Comparison of ENCODE assay signal across 25 cellular contexts in genomic region chr7:106523482-106523881, GRCh38.
"Had no signal": no experiment of that assay in that cellular context is flagged by ENCODE, and none has a peak within 500 bp of the region (broad histone marks: within the 10 kb centered on the region; RNA-seq: fewer than 3 reads in every experiment).

No MANE protein-coding gene starts in this region.

- H3K9me3 Mint-ChIP-seq: activated B cell treated with CpG ODN at 0.5 μM for 24 hours; activated CD8-positive, alpha-beta T cell treated with anti-CD3 and anti-CD28 coated beads for 36 hours; activated naive CD8-positive, alpha-beta T cell treated with anti-CD3 and anti-CD28 coated beads, Interleukin-2, amount 10 ng/mL, durations not matched to agents 7 days and 5 days; activated T-cell treated with anti-CD3 and anti-CD28 coated beads, Interleukin-2, amount 50 U/mL, for 72 hours had no signal

- H3K4me3 Mint-ChIP-seq: activated B cell treated with CpG ODN at 0.5 μM for 24 hours; activated CD8-positive, alpha-beta T cell treated with anti-CD3 and anti-CD28 coated beads for 36 hours; activated naive CD8-positive, alpha-beta T cell treated with anti-CD3 and anti-CD28 coated beads, Interleukin-2, amount 10 ng/mL, durations not matched to agents 7 days and 5 days; activated T-cell treated with anti-CD3 and anti-CD28 coated beads, Interleukin-2, amount 50 U/mL, for 72 hours had no signal

- H3K4me3 ChIP-seq: adrenal gland, SJCRH30 had no signal

- H3K36me3 ChIP-seq: adrenal gland, SJCRH30 had no signal

- H3K36me3 Mint-ChIP-seq: activated naive CD8-positive, alpha-beta T cell treated with anti-CD3 and anti-CD28 coated beads, Interleukin-2, amount 10 ng/mL, durations not matched to agents 7 days and 5 days had no signal

- H3K4me1 ChIP-seq: adrenal gland, SJCRH30 had no signal

- H3K9ac ChIP-seq: SK-N-SH had no signal

- H3K4me1 Mint-ChIP-seq: activated B cell treated with CpG ODN at 0.5 μM for 24 hours had no signal

- DNase-seq: activated B cell treated with CpG ODN at 0.5 μM for 24 hours; activated CD4-positive, alpha-beta T cell treated with anti-CD3 and anti-CD28 coated beads, Interleukin-2, amount 50 U/mL, for 1 hour; activated CD8-positive, alpha-beta memory T cell treated with anti-CD3 and anti-CD28 coated beads, Interleukin-2, amount 50 U/mL, for 4 hours; activated CD8-positive, alpha-beta T cell treated with anti-CD3 and anti-CD28 coated beads for 36 hours; activated naive CD4-positive, alpha-beta T cell treated with anti-CD3 and anti-CD28 coated beads, Interleukin-2, amount 50 U/mL, for 16 hours; activated naive CD8-positive, alpha-beta T cell treated with anti-CD3 and anti-CD28 coated beads, Interleukin-2, amount 10 ng/mL, durations not matched to agents 7 days and 5 days; activated T-cell treated with anti-CD3 and anti-CD28 coated beads, Interleukin-2, amount 50 U/mL, for 72 hours; adrenal gland; anterior cingulate cortex; caudate nucleus; Karpas-422; NCI-H1105 treated with DMSO at 0.1 percent for 48 hours; NCI-H1436 treated with DMSO at 0.1 percent for 48 hours; NCI-H187; NCI-H2081; NCI-H510A treated with DMSO at 0.1 percent for 48 hours; NCI-H69; NK-92 treated with Interleukin-12 subunit alpha and Interleukin-12 subunit beta, amount 100 ng/mL, for 24 hours; OCI-M1; Right ventricle myocardium superior; SJCRH30; SK-N-SH; T1000 had no signal

- H3K27ac Mint-ChIP-seq: activated B cell treated with CpG ODN at 0.5 μM for 24 hours; activated CD8-positive, alpha-beta T cell treated with anti-CD3 and anti-CD28 coated beads for 36 hours; activated naive CD8-positive, alpha-beta T cell treated with anti-CD3 and anti-CD28 coated beads, Interleukin-2, amount 10 ng/mL, durations not matched to agents 7 days and 5 days; activated T-cell treated with anti-CD3 and anti-CD28 coated beads, Interleukin-2, amount 50 U/mL, for 72 hours had no signal

- ATAC-seq: activated CD8-positive, alpha-beta T cell treated with anti-CD3 and anti-CD28 coated beads for 36 hours; activated T-cell treated with anti-CD3 and anti-CD28 coated beads, Interleukin-2, amount 50 U/mL, for 72 hours; Panc1 had no signal

- H3K9me3 ChIP-seq: adrenal gland, SJCRH30, SK-N-SH had no signal

- H3K27ac ChIP-seq: adrenal gland, RWPE1, SJCRH30 had no signal

- H3K27me3 ChIP-seq: SJCRH30 had no signal

- H3K4me2 ChIP-seq: SK-N-SH had no signal
